In the genomic region with DNA sequence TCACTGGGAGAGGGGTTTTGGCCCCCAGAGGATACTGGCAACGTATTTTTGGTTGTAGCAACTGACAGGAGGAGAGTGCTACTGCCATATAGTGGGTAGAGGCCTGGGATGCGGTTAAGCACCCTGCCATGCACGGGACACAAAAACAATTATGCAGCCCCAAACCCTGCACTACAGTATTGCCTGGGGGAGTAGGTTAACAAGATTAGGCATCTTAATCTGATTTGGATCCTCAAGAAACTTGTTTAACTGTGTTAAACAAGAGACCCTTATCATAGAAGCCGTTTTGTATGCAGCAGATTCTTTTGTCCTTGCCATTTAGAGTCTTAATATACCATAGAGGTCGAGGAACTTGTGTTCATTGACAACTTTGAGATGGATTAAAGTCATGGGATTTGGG, we compare ENCODE assay signal across 11 cellular contexts. TPM values are rescaled to one million over a fixed set of nuclear protein-coding genes. Genes with fewer than 3 reads are reported as not detected.
DNase-seq lines count a peak whose midpoint lies in the region; ATAC-seq and TF ChIP-seq lines count a peak whose summit lies in the region.
"Had no signal": no experiment of that assay in that cellular context is flagged by ENCODE, and none has a peak within 500 bp of the region (broad histone marks: within the 10 kb centered on the region; RNA-seq: fewer than 3 reads in every experiment).

No MANE protein-coding gene starts in this region.

- no peak overlapping the region for H3K4me3 Mint-ChIP-seq in progenitor cell of endocrine pancreas (ENCODE audit: low read depth)
- H3K4me3 Mint-ChIP-seq in activated T-cell treated with anti-CD3 and anti-CD28 coated beads, Interleukin-2, amount 50 U/mL, for 24 hours = no peak overlapping the region

- peaks cover 59% of the 10 kb centered on the region for H3K4me1 ChIP-seq in PC-9 (replicated peaks; ENCODE audit: insufficient read depth)

- peaks cover 49% of the 10 kb centered on the region for H3F3A ChIP-seq in PC-9 (ENCODE audit: insufficient read depth, low read depth)

- BruUV-seq in PC-9 (replicated peaks; lab: Mats Ljungman, UMichigan) = no TSS peak

- peak overlapping the region; percentile 29 for H3K27ac Mint-ChIP-seq in progenitor cell of endocrine pancreas
- H3K27ac Mint-ChIP-seq in activated T-cell treated with anti-CD3 and anti-CD28 coated beads, Interleukin-2, amount 50 U/mL, for 24 hours = no peak overlapping the region

- H3K4me3 ChIP-seq in AG04449 (ENCODE audit: low read depth, low read length) (peak overlapping the region; percentile 81), PC-9 (peak overlapping the region; percentile 65; the same call in 1 of the 2 replicates), fibroblast of pulmonary artery (replicated peaks; ENCODE audit: low read depth, low read length) (peak overlapping the region; percentile 90)

- TF ChIP-seq CTCF in AG04449 (IDR thresholded peaks at IDR 0.05; ENCODE audit: insufficient read depth, low read length, missing control alignments) (no peak), PC-9 (conservative IDR thresholded peaks at IDR 0.05) (no peak), fibroblast of pulmonary artery (IDR thresholded peaks at IDR 0.05; ENCODE audit: low read length, missing control alignments) (no peak), progenitor cell of endocrine pancreas (IDR thresholded peaks at IDR 0.05; ENCODE audit: unreplicated experiment) (no peak)

- DNase-seq in AG04449 (ENCODE audit: low read depth, low spot score) (no peak), PC-9 (no peak), fibroblast of pulmonary artery (ENCODE audit: low read depth) (no peak), progenitor cell of endocrine pancreas (ENCODE audit: low spot score, unreplicated experiment) (no peak), cerebellum (ENCODE audit: low spot score) (no peak), NCI-H1417 treated with DMSO at 0.1 percent for 48 hours (lab: John Stamatoyannopoulos, UW) (no peak)
- no peak for DNase-seq in activated T-cell treated with anti-CD3 and anti-CD28 coated beads, Interleukin-2, amount 50 U/mL, for 24 hours
- DNase-seq: activated T-cell treated with anti-CD3 and anti-CD28 coated beads, Interleukin-2, amount 50 U/mL, for 48 hours; HCEC 1CT; NCI-H1105 treated with DMSO at 0.1 percent for 48 hours had no signal

- H3K36me3 Mint-ChIP-seq in progenitor cell of endocrine pancreas (ENCODE audit: insufficient read depth) = peaks cover 2% of the 10 kb centered on the region
- H3K36me3 Mint-ChIP-seq in activated T-cell treated with anti-CD3 and anti-CD28 coated beads, Interleukin-2, amount 50 U/mL, for 24 hours (ENCODE audit: low read depth) = peaks cover 2% of the 10 kb centered on the region

- peaks cover 56% of the 10 kb centered on the region for H3K4me1 Mint-ChIP-seq in progenitor cell of endocrine pancreas (ENCODE audit: low read depth)
- peaks cover 16% of the 10 kb centered on the region for H3K4me1 Mint-ChIP-seq in activated T-cell treated with anti-CD3 and anti-CD28 coated beads, Interleukin-2, amount 50 U/mL, for 24 hours (ENCODE audit: low read depth)

- H3K36me3 ChIP-seq in PC-9 (ENCODE audit: low read depth) = 0 out of 2 replicates have a peak, but pooled peaks cover 3% of the 10 kb centered on the region

- intact Hi-C loops in PC-9 (cut with micrococcal nuclease; ENCODE audit: unreplicated experiment) = no loop called here

- no peaks in the 10 kb centered on the region for H4K20me1 ChIP-seq in PC-9 (ENCODE audit: insufficient read depth)

- ATAC-seq in HG03097 (IDR thresholded peaks at IDR 0.05; ENCODE audit: low FRiP score, unreplicated experiment) = no peak

- H3K27me3 Mint-ChIP-seq in progenitor cell of endocrine pancreas = no peaks in the 10 kb centered on the region
- peaks cover 36% of the 10 kb centered on the region for H3K27me3 Mint-ChIP-seq in activated T-cell treated with anti-CD3 and anti-CD28 coated beads, Interleukin-2, amount 50 U/mL, for 24 hours

- H3K79me2 ChIP-seq in PC-9 (ENCODE audit: low read depth) = peaks cover 86% of the 10 kb centered on the region

- H3K27me3 ChIP-seq in PC-9 (ENCODE audit: insufficient read depth, low read depth) = no peaks in the 10 kb centered on the region

- no peaks in the 10 kb centered on the region for H3K9me3 ChIP-seq in PC-9 (ENCODE audit: insufficient read depth, low read depth)

- H3K9me3 Mint-ChIP-seq in progenitor cell of endocrine pancreas (ENCODE audit: low read depth) = no peaks in the 10 kb centered on the region
- no peaks in the 10 kb centered on the region for H3K9me3 Mint-ChIP-seq in activated T-cell treated with anti-CD3 and anti-CD28 coated beads, Interleukin-2, amount 50 U/mL, for 24 hours

- H3K27ac ChIP-seq in PC-9 = peak overlapping the region; percentile 88; the same call in 1 of the 2 replicates

- CTCF ChIA-PET in AG04449 (lab: Yijun Ruan, JAX) = interaction anchor here (1.0 to 16.8 kb wide), 7 partner anchors 12 to 143 kb away, joined by 3 to 408 read pairs (median 4); no protein-coding TSS in a partner anchor
- CTCF ChIA-PET in PC-9 (lab: Charles Lee) = interaction anchor here (0.6 to 0.7 kb wide), 2 partner anchors 59 to 145 kb away, joined by 3 to 7 read pairs; no protein-coding TSS in a partner anchor

- no peaks in the 10 kb centered on the region for H3K9me2 ChIP-seq in PC-9 (ENCODE audit: insufficient read depth)

- peak overlapping the region; percentile 90 for H3K4me2 ChIP-seq in PC-9

- H2AFZ ChIP-seq in PC-9 = no peak overlapping the region

- POLR2A ChIA-PET in AG04449 (lab: Yijun Ruan, JAX) = no interaction called here
- POLR2A ChIA-PET in PC-9 (lab: Charles Lee; ENCODE audit: unreplicated experiment) = no interaction called here

RNA-seq across cellular contexts. Expression of a gene that starts 3.4 kb away (rescaled TPM):
- total RNA-seq in PC-9 (2021) (42.7 and 55.0 TPM in 2 replicates), progenitor cell of endocrine pancreas (58.3 and 59.1 TPM in 2 replicates), cerebellum (9.1 TPM)
